Comparison of ENCODE assay signal across 33 cellular contexts in genomic region chr20:1396702-1397101, GRCh38. TPM values are rescaled to one million over a fixed set of nuclear protein-coding genes. Genes with fewer than 3 reads are reported as not detected.
A peak's percentile ranks its signal among the peaks of the same experiment; 100 is the strongest.
DNase-seq lines count a peak whose midpoint lies in the region; ATAC-seq, FAIRE-seq and TF ChIP-seq lines count a peak whose summit lies in the region.
"Had no signal": no experiment of that assay in that cellular context is flagged by ENCODE, and none has a peak within 500 bp of the region (broad histone marks: within the 10 kb centered on the region; RNA-seq: fewer than 3 reads in every experiment).

No MANE protein-coding gene starts in this region.

- peak overlapping the region; percentile 46 for H3K27ac Mint-ChIP-seq in activated naive CD4-positive, alpha-beta T cell treated with anti-CD3 and anti-CD28 coated beads, Interleukin-2, amount 10 ng/mL, durations not matched to agents 7 days and 5 days
- no peak overlapping the region for H3K27ac Mint-ChIP-seq in H9
- H3K27ac Mint-ChIP-seq: activated CD4-positive, alpha-beta memory T cell treated with anti-CD3 and anti-CD28 coated beads for 36 hours; activated naive CD8-positive, alpha-beta T cell treated with anti-CD3 and anti-CD28 coated beads, Interleukin-2, amount 50 U/mL, for 24 hours; dendritic cell treated with granulocyte-macrophage colony-stimulating factor and Interleukin-4, amounts not matched to agents 40 ng/mL and 50 ng/mL, for 4 days; immature natural killer cell; mesothelial cell of epicardium had no signal

- intact Hi-C loops in endothelial cell of umbilical vein (cut with micrococcal nuclease): loop anchor here (1.0 kb wide), 2 partner anchors 20 to 73 kb away; no protein-coding TSS in a partner anchor
- intact Hi-C loops in adrenal gland (cut with DNase I): loop anchor here (5.0 kb wide), 2 partner anchors 74 to 84 kb away; no protein-coding TSS in a partner anchor

- peaks cover 13% of the 10 kb centered on the region for H3K36me3 Mint-ChIP-seq in activated naive CD4-positive, alpha-beta T cell treated with anti-CD3 and anti-CD28 coated beads, Interleukin-2, amount 10 ng/mL, durations not matched to agents 7 days and 5 days
- peaks cover 0 to 3% (median 0%) of the 10 kb centered on the region in 3 experiments; a peak in 1 of 7 replicates for H3K36me3 Mint-ChIP-seq in H9 (ENCODE audit: insufficient read depth in 1 of 3, low read depth in 3 of 3)
- H3K36me3 Mint-ChIP-seq: immature natural killer cell, mesothelial cell of epicardium had no signal

- H4K20me1 ChIP-seq in endothelial cell of umbilical vein (replicated peaks; ENCODE audit: control insufficient read depth, extremely low read depth, insufficient read depth, low read length): no peaks in the 10 kb centered on the region
- H4K20me1 ChIP-seq in H9 (ENCODE audit: control insufficient read depth, insufficient read depth, insufficient read length): no peaks in the 10 kb centered on the region

- H3K4me3 ChIP-seq in endothelial cell of umbilical vein (replicated peaks in 1 of 3; ENCODE audit: insufficient read depth in 1 of 3, low read depth in 1 of 3, low read length in 3 of 3) (no peak overlapping the region), subcutaneous abdominal adipose tissue (ENCODE audit: low read depth in 1 of 5, low read length in 5 of 5) (no peak overlapping the region), adrenal gland (no peak overlapping the region)
- H3K4me3 ChIP-seq: A549, thyroid gland had no signal

- no peak overlapping the region for H2BK20ac ChIP-seq in H9 (ENCODE audit: low read depth, low read length, poor library complexity, severe bottlenecking)

- H4K8ac ChIP-seq in H9 (replicated peaks; ENCODE audit: insufficient read length, low read depth, low read length): no peak overlapping the region

- peak; percentile 37 for DNase-seq in activated naive CD4-positive, alpha-beta T cell treated with anti-CD3 and anti-CD28 coated beads, Interleukin-2, amount 10 ng/mL, durations not matched to agents 7 days and 5 days
- no peak for DNase-seq in activated naive CD4-positive, alpha-beta T cell (lab: John Stamatoyannopoulos, UW)
- peak; percentile 37 for DNase-seq in endothelial cell of umbilical vein (ENCODE audit: low read depth, low spot score)
- DNase-seq in adrenal gland: no peak
- DNase-seq in H9: no peak
- DNase-seq: activated CD4-positive, alpha-beta memory T cell treated with anti-CD3 and anti-CD28 coated beads for 36 hours; activated CD4-positive, CD25-positive, alpha-beta regulatory T cell treated with anti-CD3 and anti-CD28 coated beads, Interleukin-2, amount 50 U/mL, for 72 hours; activated naive CD8-positive, alpha-beta T cell treated with anti-CD3 and anti-CD28 coated beads, Interleukin-2, amount 50 U/mL, for 24 hours; AML-193; CD8-positive, alpha-beta memory T cell; DMS53; hippocampal formation; immature natural killer cell; naive thymus-derived CD8-positive, alpha-beta T cell; NCI-H1092 treated with DMSO at 0.1 percent for 48 hours; NCI-H187 treated with DMSO at 0.1 percent for 48 hours; NCI-H2171 treated with DMSO at 0.1 percent for 48 hours; NCI-H524; SHP77 treated with DMSO at 0.1 percent for 48 hours; stimulated activated naive CD8-positive, alpha-beta T cell treated with anti-CD3 and anti-CD28 coated beads, Interleukin-15, Interleukin-2, amounts not matched to agents 100 U/mL and 50 U/mL, for 24 hours; thyroid gland had no signal

- H3K4me1 Mint-ChIP-seq in activated naive CD4-positive, alpha-beta T cell treated with anti-CD3 and anti-CD28 coated beads, Interleukin-2, amount 10 ng/mL, durations not matched to agents 7 days and 5 days: peaks cover 33% of the 10 kb centered on the region
- H3K4me1 Mint-ChIP-seq in H9: peaks cover 5 to 13% of the 10 kb centered on the region in 2 experiments

- H3K4me2 ChIP-seq in endothelial cell of umbilical vein (ENCODE audit: insufficient read depth, low read length) (peak overlapping the region; percentile 36), H9 (ENCODE audit: insufficient read depth, insufficient read length, low read length) (no peak overlapping the region)
- H3K4me2 ChIP-seq: A549 had no signal

- POLR2A ChIA-PET in endothelial cell of umbilical vein (lab: Charles Lee): no interaction called here

- H3K9me1 ChIP-seq in endothelial cell of umbilical vein (replicated peaks; ENCODE audit: control insufficient read depth, extremely low read depth, insufficient read depth, low read length): no peaks in the 10 kb centered on the region

- peaks cover 15% of the 10 kb centered on the region for H3K9me3 Mint-ChIP-seq in activated naive CD4-positive, alpha-beta T cell treated with anti-CD3 and anti-CD28 coated beads, Interleukin-2, amount 10 ng/mL, durations not matched to agents 7 days and 5 days
- H3K9me3 Mint-ChIP-seq in H9: no peaks in the 10 kb centered on the region; a peak in 2 of 5 replicates
- H3K9me3 Mint-ChIP-seq: activated naive CD8-positive, alpha-beta T cell treated with anti-CD3 and anti-CD28 coated beads, Interleukin-2, amount 50 U/mL, for 24 hours; central memory CD8-positive, alpha-beta T cell; dendritic cell treated with granulocyte-macrophage colony-stimulating factor and Interleukin-4, amounts not matched to agents 40 ng/mL and 50 ng/mL, for 4 days; immature natural killer cell; mesothelial cell of epicardium had no signal

- no peak overlapping the region for H3K56ac ChIP-seq in H9 (ENCODE audit: insufficient read length, low read depth, low read length)

- H3K23ac ChIP-seq in H9 (ENCODE audit: insufficient read length, low read depth, low read length): no peak overlapping the region

- no peak overlapping the region for H2BK5ac ChIP-seq in H9 (ENCODE audit: insufficient read length, low read length)

- H3K27me3 Mint-ChIP-seq in activated naive CD4-positive, alpha-beta T cell treated with anti-CD3 and anti-CD28 coated beads, Interleukin-2, amount 10 ng/mL, durations not matched to agents 7 days and 5 days: peaks cover 27% of the 10 kb centered on the region
- H3K27me3 Mint-ChIP-seq in H9 (ENCODE audit: low read depth): peaks cover 63% of the 10 kb centered on the region
- H3K27me3 Mint-ChIP-seq: activated CD4-positive, alpha-beta memory T cell treated with anti-CD3 and anti-CD28 coated beads for 36 hours; activated naive CD8-positive, alpha-beta T cell treated with anti-CD3 and anti-CD28 coated beads, Interleukin-2, amount 50 U/mL, for 24 hours had no signal

- no peak overlapping the region for H3K14ac ChIP-seq in H9 (ENCODE audit: insufficient read depth, low read length)

- TSS peak; percentile 45 for BruUV-seq in endothelial cell of umbilical vein (replicated peaks; lab: Mats Ljungman, UMichigan)

- no peaks in the 10 kb centered on the region for H3K36me3 ChIP-seq in KOPT-K1 (ENCODE audit: insufficient read depth, low read length)
- no peaks in the 10 kb centered on the region for H3K36me3 ChIP-seq in endothelial cell of umbilical vein (ENCODE audit: control insufficient read depth in 2 of 2, extremely low read depth in 1 of 2, insufficient read depth in 2 of 2, low read length in 2 of 2)
- no peaks in the 10 kb centered on the region for H3K36me3 ChIP-seq in subcutaneous abdominal adipose tissue (ENCODE audit: control insufficient read depth in 5 of 5, insufficient read depth in 5 of 5, low read length in 5 of 5)
- H3K36me3 ChIP-seq in adrenal gland (replicated peaks in 1 of 2): no peaks in the 10 kb centered on the region
- H3K36me3 ChIP-seq: thyroid gland had no signal

- H3K9me3 ChIP-seq in KOPT-K1 (ENCODE audit: insufficient read depth, low read length, poor library complexity, severe bottlenecking) (peaks cover 15% of the 10 kb centered on the region), endothelial cell of umbilical vein (replicated peaks; ENCODE audit: control insufficient read depth, insufficient read depth, low read length) (peaks cover 4% of the 10 kb centered on the region), subcutaneous abdominal adipose tissue (ENCODE audit: control insufficient read depth in 5 of 5, low read length in 5 of 5) (no peaks in the 10 kb centered on the region), adrenal gland (replicated peaks in 1 of 3) (no peaks in the 10 kb centered on the region), H9 (ENCODE audit: control insufficient read depth, low read depth, low read length) (no peaks in the 10 kb centered on the region)
- H3K9me3 ChIP-seq: A549, thyroid gland had no signal

- no peak for FAIRE-seq in endothelial cell of umbilical vein (lab: Jason Lieb, UNC)
- FAIRE-seq: A549, endometrium, G401.6, GM19239 had no signal

- H3T11ph ChIP-seq in H9 (ENCODE audit: low read length): no peak overlapping the region

- no peak overlapping the region for H3K4ac ChIP-seq in H9 (ENCODE audit: low read depth, low read length)

- WGBS in adrenal gland, 4 donors: 63 to 81% (median 69%) methylated on average over 4 of the region's 4 CpGs
- WGBS in H9 (ENCODE audit: extremely low coverage, insufficient read length, low lambda C conversion rate): no CpG with 5 or more reads among the region's 4 CpGs

- H2AFZ ChIP-seq in endothelial cell of umbilical vein (ENCODE audit: low read depth, low read length): no peak overlapping the region
- H2AFZ ChIP-seq in H9 (ENCODE audit: low read length): no peak overlapping the region

- no peak overlapping the region for H2AK5ac ChIP-seq in H9 (ENCODE audit: insufficient read length, low read length)

- H3K4me3 Mint-ChIP-seq in activated naive CD4-positive, alpha-beta T cell treated with anti-CD3 and anti-CD28 coated beads, Interleukin-2, amount 10 ng/mL, durations not matched to agents 7 days and 5 days: no peak overlapping the region
- H3K4me3 Mint-ChIP-seq in H9: no peak overlapping the region
- H3K4me3 Mint-ChIP-seq: activated CD4-positive, alpha-beta memory T cell treated with anti-CD3 and anti-CD28 coated beads for 36 hours; activated naive CD8-positive, alpha-beta T cell treated with anti-CD3 and anti-CD28 coated beads, Interleukin-2, amount 50 U/mL, for 24 hours; central memory CD8-positive, alpha-beta T cell; dendritic cell treated with granulocyte-macrophage colony-stimulating factor and Interleukin-4, amounts not matched to agents 40 ng/mL and 50 ng/mL, for 4 days; immature natural killer cell; mesothelial cell of epicardium; naive thymus-derived CD8-positive, alpha-beta T cell had no signal

- H2BK15ac ChIP-seq in H9 (ENCODE audit: low read depth, low read length): no peak overlapping the region

- no peak overlapping the region for H3K18ac ChIP-seq in H9 (ENCODE audit: insufficient read length, low read depth, low read length)

- dilution Hi-C loops in endothelial cell of umbilical vein (cut with MboI; ENCODE audit: extremely low pct_ligation_motif_present, low sequenced_read_pairs): no loop called here

- no peak overlapping the region for H4K5ac ChIP-seq in H9 (ENCODE audit: insufficient read length, low read depth, low read length)

- no peak for TF ChIP-seq POLR2A in endothelial cell of umbilical vein (IDR thresholded peaks at IDR 0.05; ENCODE audit: low read depth, low read length)
- no peak for TF ChIP-seq POLR2A in adrenal gland (IDR thresholded peaks at IDR 0.05)

- CTCF ChIA-PET in activated naive CD4-positive, alpha-beta T cell treated with anti-CD3 and anti-CD28 coated beads, Interleukin-2, amount 10 ng/mL, durations not matched to agents 7 days and 5 days (lab: Charles Lee): no interaction called here
- CTCF ChIA-PET in endothelial cell of umbilical vein (lab: Charles Lee): interaction anchor here (0.6 to 2.7 kb wide), 5 partner anchors 8 to 73 kb away, joined by 3 to 15 read pairs (median 4); no protein-coding TSS in a partner anchor

- H2BK12ac ChIP-seq in H9 (ENCODE audit: insufficient read length, low read depth, low read length): no peak overlapping the region

- no peak overlapping the region for H4K91ac ChIP-seq in H9 (ENCODE audit: insufficient read length, low read depth, low read length)

- TF ChIP-seq CTCF in endothelial cell of umbilical vein (IDR thresholded peaks at IDR 0.05; ENCODE audit: extremely low read depth in 1 of 2, insufficient read depth in 1 of 2, low read depth in 1 of 2, low read length in 2 of 2) (no peak), adrenal gland (IDR thresholded peaks at IDR 0.05) (no peak), H9 (conservative IDR thresholded peaks at IDR 0.05) (no peak)

- peak overlapping the region; percentile 64 for H3K9ac ChIP-seq in endothelial cell of umbilical vein (replicated peaks; ENCODE audit: extremely low read depth, insufficient read depth, low read length)
- H3K9ac ChIP-seq in subcutaneous abdominal adipose tissue (ENCODE audit: low read length in 5 of 5): no peak overlapping the region
- H3K9ac ChIP-seq in H9 (ENCODE audit: extremely low read depth, insufficient read length, low read length): no peak overlapping the region

- H2BK120ac ChIP-seq in H9 (ENCODE audit: low read depth, low read length, poor library complexity, severe bottlenecking): no peak overlapping the region

- H3K79me1 ChIP-seq in H9 (ENCODE audit: insufficient read depth, low read depth, low read length, poor library complexity, severe bottlenecking): peaks cover 4% of the 10 kb centered on the region

- peaks cover 19% of the 10 kb centered on the region for H3K79me2 ChIP-seq in endothelial cell of umbilical vein (ENCODE audit: control insufficient read depth, insufficient read depth, low read length)
- H3K79me2 ChIP-seq in H9 (ENCODE audit: insufficient read depth, low read length): peaks cover 7% of the 10 kb centered on the region; the same call in 1 of the 2 replicates

- peaks cover 60% of the 10 kb centered on the region for H3K4me1 ChIP-seq in endothelial cell of umbilical vein (ENCODE audit: control insufficient read depth, extremely low read depth, insufficient read depth, low read length)
- peaks cover 7 to 38% (median 25%) of the 10 kb centered on the region in 5 donors for H3K4me1 ChIP-seq in subcutaneous abdominal adipose tissue (ENCODE audit: control insufficient read depth in 5 of 5, insufficient read depth in 5 of 5, low read length in 5 of 5)
- peaks cover 6 to 11% of the 10 kb centered on the region in 2 donors for H3K4me1 ChIP-seq in adrenal gland (replicated peaks in 1 of 2)
- H3K4me1 ChIP-seq in H9 (ENCODE audit: insufficient read depth, low read length): no peaks in the 10 kb centered on the region

- peaks cover 9% of the 10 kb centered on the region for H3K23me2 ChIP-seq in H9 (ENCODE audit: insufficient read length, low read depth, low read length, poor library complexity, severe bottlenecking)

- H3K27ac ChIP-seq in KOPT-K1 (ENCODE audit: low read depth, low read length, poor library complexity, severe bottlenecking) (peak overlapping the region; percentile 34), endothelial cell of umbilical vein (ENCODE audit: insufficient read depth, low read depth, low read length) (peak overlapping the region; percentile 87), subcutaneous abdominal adipose tissue (ENCODE audit: low read depth, low read length) (peak overlapping the region; percentile 20), adrenal gland (no peak overlapping the region), H9 (ENCODE audit: insufficient read length, low read depth, low read length) (no peak overlapping the region)
- H3K27ac ChIP-seq: A549, HL-60, thyroid gland had no signal

- H3K27me3 ChIP-seq in endothelial cell of umbilical vein (ENCODE audit: control insufficient read depth in 2 of 2, insufficient read depth in 2 of 2, low read length in 2 of 2) (no peaks in the 10 kb centered on the region), subcutaneous abdominal adipose tissue (ENCODE audit: control insufficient read depth in 5 of 5, insufficient read depth in 4 of 5, low read length in 5 of 5) (peaks cover 0 to 15% (median 8%) of the 10 kb centered on the region in 5 donors), adrenal gland (peaks cover 12% of the 10 kb centered on the region), H9 (ENCODE audit: insufficient read depth, low read length) (no peaks in the 10 kb centered on the region; the same call in 1 of the 2 replicates)
- H3K27me3 ChIP-seq: thyroid gland had no signal

- ATAC-seq in GM18907 (IDR thresholded peaks at IDR 0.05; ENCODE audit: unreplicated experiment): no peak
- ATAC-seq: A549; activated naive CD8-positive, alpha-beta T cell treated with anti-CD3 and anti-CD28 coated beads, Interleukin-2, amount 50 U/mL, for 24 hours; left lobe of liver; naive thymus-derived CD8-positive, alpha-beta T cell; stimulated activated naive CD8-positive, alpha-beta T cell treated with anti-CD3 and anti-CD28 coated beads, Interleukin-15, Interleukin-2, amounts not matched to agents 100 U/mL and 50 U/mL, for 24 hours had no signal

RNA-seq across cellular contexts. Expression of gene FKBP1A, which starts 3.8 kb away (rescaled TPM):
- total RNA-seq in endothelial cell of umbilical vein (968 and 982 TPM in 2 replicates), adrenal gland (100 to 1,000 TPM in 6 of 8 donors, 10 to 100 TPM in 2; 51.7 to 571 (median 151) TPM), H9 (2021) (196 and 210 TPM in 2 replicates)
- polyA plus RNA-seq in endothelial cell of umbilical vein (1,861 and 1,972 TPM in 2 replicates), adrenal gland (100 to 1,000 TPM; 111 to 917 (median 149) TPM)
- polyA plus RNA-seq in endothelial cell of umbilical vein (2011; cell fraction: cytosol; rRNA removed): 1,632 and 1,874 TPM in 2 replicates
- polyA plus RNA-seq in endothelial cell of umbilical vein (2011; cell fraction: nucleus; rRNA removed): 571 and 678 TPM in 2 replicates
- polyA plus RNA-seq in endothelial cell of umbilical vein (2012): 1,466 and 1,504 TPM in 2 replicates
- 1,622 and 1,688 TPM in 2 replicates for polyA minus RNA-seq in endothelial cell of umbilical vein
- polyA minus RNA-seq in endothelial cell of umbilical vein (2011; cell fraction: cytosol; rRNA and poly(A)+ RNA removed): 59.7 TPM
- polyA minus RNA-seq in endothelial cell of umbilical vein (2011; cell fraction: nucleus; rRNA and poly(A)+ RNA removed): 209 and 300 TPM in 2 replicates

Comparison
In these comparisons a context has a peak if more than half of its experiments do, and no peak if none do; other contexts are left out.
1. DNase-seq: peak in activated naive CD4-positive, alpha-beta T cell treated with anti-CD3 and anti-CD28 coated beads, Interleukin-2, amount 10 ng/mL, durations not matched to agents 7 days and 5 days (single experiment) and endothelial cell of umbilical vein (single experiment); none in activated naive CD4-positive, alpha-beta T cell (0 of 4), adrenal gland (0 of 7) and H9 (single experiment).
2. H3K27ac ChIP-seq: peak in KOPT-K1 (single experiment), endothelial cell of umbilical vein (single experiment) and subcutaneous abdominal adipose tissue (single experiment); none in adrenal gland (0 of 5) and H9 (single experiment).